ENCODE assay signal across 8 cellular contexts in genomic region chr11:568306-569259, GRCh38. TPM values are rescaled to one million over a fixed set of nuclear protein-coding genes. Genes with fewer than 3 reads are reported as not detected.
A peak's percentile ranks its signal among the peaks of the same experiment; 100 is the strongest.
DNase-seq lines count a peak whose midpoint lies in the region; ATAC-seq, FAIRE-seq and TF ChIP-seq lines count a peak whose summit lies in the region.

No MANE protein-coding gene starts in this region.

- peaks cover 35 to 59% (median 40%) of the 10 kb centered on the region in 10 experiments for H3K4me1 ChIP-seq in BLaER1 treated with 17β-estradiol and CSF1 and Interleukin-3, amounts not matched to agents 10 nM and 100 nM
- H3K4me1 ChIP-seq in HepG2 (ENCODE audit: insufficient read depth, low read length): peaks cover 70% of the 10 kb centered on the region

- H4K20me1 ChIP-seq in BLaER1 treated with 17β-estradiol and CSF1 and Interleukin-3, amounts not matched to agents 10 nM and 100 nM: peaks cover 0 to 43% (median 27%) of the 10 kb centered on the region in 11 experiments; a peak in 15 of 22 replicates
- H4K20me1 ChIP-seq in HepG2 (ENCODE audit: insufficient read depth, low read length): peaks cover 25% of the 10 kb centered on the region; the same call in 1 of the 2 replicates

- H3K36me3 ChIP-seq in BLaER1 treated with 17β-estradiol and CSF1 and Interleukin-3, amounts not matched to agents 10 nM and 100 nM: peaks cover 0 to 16% (median 0%) of the 10 kb centered on the region in 11 experiments; a peak in 6 of 22 replicates
- H3K36me3 ChIP-seq in HepG2 (replicated peaks in 1 of 2; ENCODE audit: control insufficient read depth in 1 of 2, insufficient read depth in 2 of 2, low read length in 2 of 2): peaks cover 0 to 2% of the 10 kb centered on the region in 2 experiments; a peak in 3 of 5 replicates

- H3K9ac ChIP-seq in BLaER1 treated with 17β-estradiol and CSF1 and Interleukin-3, amounts not matched to agents 10 nM and 100 nM: peak overlapping the region; percentile 87 to 98 (median 92)
- peak overlapping the region; percentile 86 for H3K9ac ChIP-seq in HepG2 (ENCODE audit: insufficient read depth, low read depth, low read length)

- TF ChIP-seq CTCF in HepG2 (CRISPR knock-in tag; IDR thresholded peaks at IDR 0.05): no peak

- H3K27me3 ChIP-seq in BLaER1 treated with 17β-estradiol and CSF1 and Interleukin-3, amounts not matched to agents 10 nM and 100 nM: peaks cover 0 to 12% (median 0%) of the 10 kb centered on the region in 11 experiments; a peak in 3 of 22 replicates
- no peaks in the 10 kb centered on the region; a peak in 2 of 5 replicates for H3K27me3 ChIP-seq in HepG2 (ENCODE audit: control insufficient read depth in 1 of 2, insufficient read depth in 2 of 2, low read length in 2 of 2)

- TF ChIP-seq EP300 in HepG2 (IDR thresholded peaks at IDR 0.05; ENCODE audit: low read depth in 2 of 2, low read length in 2 of 2) (no peak), HepG2 (CRISPR knock-in tag; IDR thresholded peaks at IDR 0.05; ENCODE audit: borderline replicate concordance) (no peak)

- peak; percentile 79 for FAIRE-seq in HepG2 (lab: Jason Lieb, UNC)

- no peaks in the 10 kb centered on the region for H3K9me3 ChIP-seq in BLaER1 treated with 17β-estradiol and CSF1 and Interleukin-3, amounts not matched to agents 10 nM and 100 nM (replicated peaks in 1 of 11)
- no peaks in the 10 kb centered on the region for H3K9me3 ChIP-seq in HepG2 (ENCODE audit: low read length)

- peak; percentile 81 for ATAC-seq in GM19328 (IDR thresholded peaks at IDR 0.05; ENCODE audit: unreplicated experiment)
- ATAC-seq in HG03460 (IDR thresholded peaks at IDR 0.05; ENCODE audit: unreplicated experiment): peak; percentile 90
- peak; percentile 83 for ATAC-seq in HepG2

- TF ChIP-seq RAD21 in HepG2 (CRISPR knock-in tag; IDR thresholded peaks at IDR 0.05): peak; percentile 52; the same call in 1 of the 2 replicates

- no TSS peak for BruUV-seq in HepG2 (replicated peaks; lab: Mats Ljungman, UMichigan)

- H3K27ac ChIP-seq in BLaER1 treated with 17β-estradiol and CSF1 and Interleukin-3, amounts not matched to agents 10 nM and 100 nM: peak overlapping the region; percentile 86 to 97 (median 91)
- peak overlapping the region; percentile 78 for H3K27ac ChIP-seq in HepG2 (ENCODE audit: extremely low read length, insufficient read depth, low read length)

- peak overlapping the region; percentile 74 to 93 (median 79) for H3K4me3 ChIP-seq in BLaER1 treated with 17β-estradiol and CSF1 and Interleukin-3, amounts not matched to agents 10 nM and 100 nM
- H3K4me3 ChIP-seq in HepG2 (replicated peaks in 1 of 3; ENCODE audit: insufficient read depth in 1 of 3, low read depth in 2 of 3, low read length in 3 of 3): peak overlapping the region; percentile 75 to 97 (median 96)

- DNase-seq in NCI-H524 treated with DMSO at 0.1 percent for 48 hours (lab: John Stamatoyannopoulos, UW): peak; percentile 53
- peak; percentile 95 for DNase-seq in activated CD4-positive, alpha-beta T cell treated with anti-CD3 and anti-CD28 coated beads for 48 hours
- DNase-seq in cortex of kidney (lab: John Stamatoyannopoulos, UW): peak; percentile 54
- DNase-seq in HepG2 (ENCODE audit: low spot score): peak; percentile 87
- peak; percentile 91 to 95 for DNase-seq in stimulated activated CD4-positive, alpha-beta T cell treated with anti-CD3 and anti-CD28 coated beads, Interleukin-2, amount 100 ng/mL, for 48 hours

- WGBS in HepG2 (ENCODE audit: low lambda C conversion rate): no CpG with 5 or more reads among the region's 129 CpGs

- H3K4me2 ChIP-seq in BLaER1 treated with 17β-estradiol and CSF1 and Interleukin-3, amounts not matched to agents 10 nM and 100 nM: peak overlapping the region; percentile 97 to 100 (median 99)
- H3K4me2 ChIP-seq in HepG2 (ENCODE audit: low read depth, low read length): peak overlapping the region; percentile 94

- in situ Hi-C loops in HepG2 (cut with HindIII; ENCODE audit: extremely low pct_ligation_motif_present, low pct_unique_long_range_greater_than_20kb): no loop called here

- H2AFZ ChIP-seq in HepG2 (ENCODE audit: low read length): no peak overlapping the region

- CTCF ChIA-PET in HepG2 (lab: Yijun Ruan, JAX; ENCODE audit: low intra/inter-chr PET ratio, low total read pairs): no interaction called here

- POLR2A ChIA-PET in HepG2 (lab: Yijun Ruan, JAX): interaction anchor here (0.7 to 2.9 kb wide), 9 partner anchors 7 to 251 kb away, joined by 3 to 18 read pairs (median 4); partner anchors contain the start of genes HRAS, LMNTD2 and RNH1

- no peak for TF ChIP-seq POLR2A in HepG2 (IDR thresholded peaks at IDR 0.05; ENCODE audit: insufficient read depth in 1 of 2, low read depth in 2 of 2, low read length in 2 of 2)

- H3K79me2 ChIP-seq in HepG2 (ENCODE audit: insufficient read depth, low read length): peaks cover 16% of the 10 kb centered on the region

- intact Hi-C loops in HepG2 (cut with micrococcal nuclease; ENCODE audit: unreplicated experiment): no loop called here

RNA-seq across cellular contexts. Expression of gene PHRF1, which starts 7.7 kb away (rescaled TPM):
- total RNA-seq in HepG2 (2016; rRNA removed; fragmentation: Illumina TruSeq; extraction: Trizol): 13.7 and 16.7 TPM in 2 replicates
- 7.4 and 7.9 TPM in 2 replicates for total RNA-seq in HepG2 (2016; cell fraction: cytosol; rRNA removed; fragmentation: Illumina TruSeq; extraction: Trizol; ENCODE audit: low read depth)
- total RNA-seq in HepG2 (2016; cell fraction: insoluble cytoplasmic fraction; rRNA removed; fragmentation: Illumina TruSeq; extraction: Trizol): 10.7 and 17.0 TPM in 2 replicates
- 5.1 and 6.1 TPM in 2 replicates for total RNA-seq in HepG2 (2016; cell fraction: membrane; rRNA removed; fragmentation: Illumina TruSeq; extraction: Trizol)
- total RNA-seq in HepG2 (2016; cell fraction: nucleus; rRNA removed; fragmentation: Illumina TruSeq; extraction: Trizol): 10.8 and 14.2 TPM in 2 replicates
- polyA plus RNA-seq in HepG2 (2011; rRNA removed): 8.2 and 11.2 TPM in 2 replicates
- 4.8 and 7.0 TPM in 2 replicates for polyA plus RNA-seq in HepG2 (2011; cell fraction: cytosol; rRNA removed)
- polyA plus RNA-seq in HepG2 (2011; cell fraction: nucleus; rRNA removed): 30.1 and 30.7 TPM in 2 replicates
- polyA plus RNA-seq in HepG2 (2012): 7.4 and 8.1 TPM in 2 replicates
- 1.6 and 1.8 TPM in 2 replicates for polyA plus RNA-seq in HepG2 (2016; cell fraction: cytosol; fragmentation: Illumina TruSeq; extraction: Trizol; ENCODE audit: low read depth)
- polyA plus RNA-seq in HepG2 (2016; cell fraction: insoluble cytoplasmic fraction; fragmentation: Illumina TruSeq; extraction: Trizol; ENCODE audit: low read depth): 10.7 and 13.7 TPM in 2 replicates
- 2.1 and 2.5 TPM in 2 replicates for polyA plus RNA-seq in HepG2 (2016; cell fraction: membrane; fragmentation: Illumina TruSeq; extraction: Trizol; ENCODE audit: low read depth)
- 25.7 and 27.7 TPM in 2 replicates for polyA plus RNA-seq in HepG2 (2016; cell fraction: nucleus; fragmentation: Illumina TruSeq; extraction: Trizol; ENCODE audit: insufficient read depth, low read depth)
- polyA minus RNA-seq in HepG2 (2011; rRNA and poly(A)+ RNA removed; ENCODE audit: low replicate concordance): 13.6 and 18.7 TPM in 2 replicates
- 7.8 and 7.9 TPM in 2 replicates for polyA minus RNA-seq in HepG2 (2011; cell fraction: cytosol; rRNA and poly(A)+ RNA removed)
- polyA minus RNA-seq in HepG2 (2011; cell fraction: nucleus; rRNA and poly(A)+ RNA removed): 17.4 and 19.9 TPM in 2 replicates

RNA-seq across cellular contexts. Expression of gene RASSF7, which starts 7.8 kb away (rescaled TPM):
- 13.1 and 20.2 TPM in 2 replicates for total RNA-seq in HepG2 (2016; rRNA removed; fragmentation: Illumina TruSeq; extraction: Trizol)
- total RNA-seq in HepG2 (2016; cell fraction: cytosol; rRNA removed; fragmentation: Illumina TruSeq; extraction: Trizol; ENCODE audit: low read depth): 5.4 and 5.7 TPM in 2 replicates
- total RNA-seq in HepG2 (2016; cell fraction: insoluble cytoplasmic fraction; rRNA removed; fragmentation: Illumina TruSeq; extraction: Trizol): 13.3 and 19.7 TPM in 2 replicates
- 10.8 and 11.9 TPM in 2 replicates for total RNA-seq in HepG2 (2016; cell fraction: membrane; rRNA removed; fragmentation: Illumina TruSeq; extraction: Trizol)
- 16.7 and 17.2 TPM in 2 replicates for total RNA-seq in HepG2 (2016; cell fraction: nucleus; rRNA removed; fragmentation: Illumina TruSeq; extraction: Trizol)
- 28.6 and 36.4 TPM in 2 replicates for polyA plus RNA-seq in HepG2 (2011; rRNA removed)
- 22.3 and 49.0 TPM in 2 replicates for polyA plus RNA-seq in HepG2 (2011; cell fraction: cytosol; rRNA removed)
- 139 and 165 TPM in 2 replicates for polyA plus RNA-seq in HepG2 (2011; cell fraction: nucleus; rRNA removed)
- 8.9 and 12.6 TPM in 2 replicates for polyA plus RNA-seq in HepG2 (2012)
- 4.7 and 6.0 TPM in 2 replicates for polyA plus RNA-seq in HepG2 (2016; cell fraction: cytosol; fragmentation: Illumina TruSeq; extraction: Trizol; ENCODE audit: low read depth)
- polyA plus RNA-seq in HepG2 (2016; cell fraction: insoluble cytoplasmic fraction; fragmentation: Illumina TruSeq; extraction: Trizol; ENCODE audit: low read depth): 12.3 and 15.9 TPM in 2 replicates
- 5.9 and 7.2 TPM in 2 replicates for polyA plus RNA-seq in HepG2 (2016; cell fraction: membrane; fragmentation: Illumina TruSeq; extraction: Trizol; ENCODE audit: low read depth)
- 32.6 and 40.7 TPM in 2 replicates for polyA plus RNA-seq in HepG2 (2016; cell fraction: nucleus; fragmentation: Illumina TruSeq; extraction: Trizol; ENCODE audit: insufficient read depth, low read depth)
- polyA minus RNA-seq in HepG2 (2011; rRNA and poly(A)+ RNA removed; ENCODE audit: low replicate concordance): 6.7 and 39.4 TPM in 2 replicates
- polyA minus RNA-seq in HepG2 (2011; cell fraction: cytosol; rRNA and poly(A)+ RNA removed): 10.4 and 10.9 TPM in 2 replicates
- 15.2 and 17.9 TPM in 2 replicates for polyA minus RNA-seq in HepG2 (2011; cell fraction: nucleus; rRNA and poly(A)+ RNA removed)

RNA-seq across cellular contexts. Expression of gene LMNTD2, which starts 8.0 kb away (rescaled TPM):
- 0.25 and 1.1 TPM in 2 replicates for total RNA-seq in HepG2 (2016; rRNA removed; fragmentation: Illumina TruSeq; extraction: Trizol)
- total RNA-seq in HepG2 (2016; cell fraction: cytosol; rRNA removed; fragmentation: Illumina TruSeq; extraction: Trizol; ENCODE audit: low read depth): 0.40 and 0.44 TPM in 2 replicates
- 0.45 and 1.1 TPM in 2 replicates for total RNA-seq in HepG2 (2016; cell fraction: insoluble cytoplasmic fraction; rRNA removed; fragmentation: Illumina TruSeq; extraction: Trizol)
- total RNA-seq in HepG2 (2016; cell fraction: membrane; rRNA removed; fragmentation: Illumina TruSeq; extraction: Trizol): 0.79 and 1.3 TPM in 2 replicates
- total RNA-seq in HepG2 (2016; cell fraction: nucleus; rRNA removed; fragmentation: Illumina TruSeq; extraction: Trizol): 1.3 and 1.7 TPM in 2 replicates
- 3.1 and 3.6 TPM in 2 replicates for polyA plus RNA-seq in HepG2 (2011; rRNA removed)
- polyA plus RNA-seq in HepG2 (2011; cell fraction: cytosol; rRNA removed): 1.1 and 2.2 TPM in 2 replicates
- 50.0 and 60.4 TPM in 2 replicates for polyA plus RNA-seq in HepG2 (2011; cell fraction: nucleus; rRNA removed)
- 1.3 and 1.4 TPM in 2 replicates for polyA plus RNA-seq in HepG2 (2012)
- polyA plus RNA-seq in HepG2 (2016; cell fraction: cytosol; fragmentation: Illumina TruSeq; extraction: Trizol; ENCODE audit: low read depth): 0.53 and 0.78 TPM in 2 replicates
- 0.42 and 0.68 TPM in 2 replicates for polyA plus RNA-seq in HepG2 (2016; cell fraction: insoluble cytoplasmic fraction; fragmentation: Illumina TruSeq; extraction: Trizol; ENCODE audit: low read depth)
- 0.96 and 1.2 TPM in 2 replicates for polyA plus RNA-seq in HepG2 (2016; cell fraction: membrane; fragmentation: Illumina TruSeq; extraction: Trizol; ENCODE audit: low read depth)
- 3.7 and 5.0 TPM in 2 replicates for polyA plus RNA-seq in HepG2 (2016; cell fraction: nucleus; fragmentation: Illumina TruSeq; extraction: Trizol; ENCODE audit: insufficient read depth, low read depth)
- 0.51 and 0.96 TPM in 2 replicates for polyA minus RNA-seq in HepG2 (2011; rRNA and poly(A)+ RNA removed; ENCODE audit: low replicate concordance)
- polyA minus RNA-seq in HepG2 (2011; cell fraction: cytosol; rRNA and poly(A)+ RNA removed): 0.88 and 1.4 TPM in 2 replicates
- 2.6 and 3.1 TPM in 2 replicates for polyA minus RNA-seq in HepG2 (2011; cell fraction: nucleus; rRNA and poly(A)+ RNA removed)

RNA-seq across cellular contexts. Expression of gene LRRC56, which starts 31.3 kb away (rescaled TPM):
- total RNA-seq in HepG2 (2016; rRNA removed; fragmentation: Illumina TruSeq; extraction: Trizol): 0.08 and 0.11 TPM in 2 replicates
- 0.10 TPM in 1 of 2 replicates, not detected in the other for total RNA-seq in HepG2 (2016; cell fraction: cytosol; rRNA removed; fragmentation: Illumina TruSeq; extraction: Trizol; ENCODE audit: low read depth)
- total RNA-seq in HepG2 (2016; cell fraction: insoluble cytoplasmic fraction; rRNA removed; fragmentation: Illumina TruSeq; extraction: Trizol): 0.09 TPM in 2 replicates
- total RNA-seq in HepG2 (2016; cell fraction: membrane; rRNA removed; fragmentation: Illumina TruSeq; extraction: Trizol): 0.06 and 0.07 TPM in 2 replicates
- not detected in 2 replicates for total RNA-seq in HepG2 (2016; cell fraction: nucleus; rRNA removed; fragmentation: Illumina TruSeq; extraction: Trizol)
- 0.29 and 0.46 TPM in 2 replicates for polyA plus RNA-seq in HepG2 (2011; rRNA removed)
- 0.21 and 0.22 TPM in 2 replicates for polyA plus RNA-seq in HepG2 (2011; cell fraction: cytosol; rRNA removed)
- polyA plus RNA-seq in HepG2 (2011; cell fraction: nucleus; rRNA removed): 3.4 and 3.8 TPM in 2 replicates
- polyA plus RNA-seq in HepG2 (2012): 0.34 and 0.59 TPM in 2 replicates
- 0.05 TPM in 1 of 2 replicates, not detected in the other for polyA plus RNA-seq in HepG2 (2016; cell fraction: cytosol; fragmentation: Illumina TruSeq; extraction: Trizol; ENCODE audit: low read depth)
- 0.19 TPM in 1 of 2 replicates, not detected in the other for polyA plus RNA-seq in HepG2 (2016; cell fraction: insoluble cytoplasmic fraction; fragmentation: Illumina TruSeq; extraction: Trizol; ENCODE audit: low read depth)
- polyA plus RNA-seq in HepG2 (2016; cell fraction: membrane; fragmentation: Illumina TruSeq; extraction: Trizol; ENCODE audit: low read depth): 0.10 TPM in 1 of 2 replicates, not detected in the other
- polyA plus RNA-seq in HepG2 (2016; cell fraction: nucleus; fragmentation: Illumina TruSeq; extraction: Trizol; ENCODE audit: insufficient read depth, low read depth): 0.37 and 0.44 TPM in 2 replicates
- 0.20 and 0.56 TPM in 2 replicates for polyA minus RNA-seq in HepG2 (2011; rRNA and poly(A)+ RNA removed; ENCODE audit: low replicate concordance)
- polyA minus RNA-seq in HepG2 (2011; cell fraction: cytosol; rRNA and poly(A)+ RNA removed): 0.30 TPM in 1 of 2 replicates, not detected in the other
- polyA minus RNA-seq in HepG2 (2011; cell fraction: nucleus; rRNA and poly(A)+ RNA removed): 0.37 and 0.64 TPM in 2 replicates

RNA-seq across cellular contexts. Expression of gene HRAS, which starts 33.2 kb away (rescaled TPM):
- 47.5 and 50.0 TPM in 2 replicates for total RNA-seq in HepG2 (2016; rRNA removed; fragmentation: Illumina TruSeq; extraction: Trizol)
- total RNA-seq in HepG2 (2016; cell fraction: cytosol; rRNA removed; fragmentation: Illumina TruSeq; extraction: Trizol; ENCODE audit: low read depth): 97.1 and 126 TPM in 2 replicates
- total RNA-seq in HepG2 (2016; cell fraction: insoluble cytoplasmic fraction; rRNA removed; fragmentation: Illumina TruSeq; extraction: Trizol): 35.7 and 53.4 TPM in 2 replicates
- 106 and 128 TPM in 2 replicates for total RNA-seq in HepG2 (2016; cell fraction: membrane; rRNA removed; fragmentation: Illumina TruSeq; extraction: Trizol)
- total RNA-seq in HepG2 (2016; cell fraction: nucleus; rRNA removed; fragmentation: Illumina TruSeq; extraction: Trizol): 23.1 and 23.7 TPM in 2 replicates
- 32.9 TPM in 2 replicates for polyA plus RNA-seq in HepG2 (2011; rRNA removed)
- polyA plus RNA-seq in HepG2 (2011; cell fraction: cytosol; rRNA removed): 29.5 and 42.1 TPM in 2 replicates
- polyA plus RNA-seq in HepG2 (2011; cell fraction: nucleus; rRNA removed): 62.4 and 65.1 TPM in 2 replicates
- 15.4 and 32.7 TPM in 2 replicates for polyA plus RNA-seq in HepG2 (2012)
- 120 and 151 TPM in 2 replicates for polyA plus RNA-seq in HepG2 (2016; cell fraction: cytosol; fragmentation: Illumina TruSeq; extraction: Trizol; ENCODE audit: low read depth)
- polyA plus RNA-seq in HepG2 (2016; cell fraction: insoluble cytoplasmic fraction; fragmentation: Illumina TruSeq; extraction: Trizol; ENCODE audit: low read depth): 33.8 and 38.7 TPM in 2 replicates
- polyA plus RNA-seq in HepG2 (2016; cell fraction: membrane; fragmentation: Illumina TruSeq; extraction: Trizol; ENCODE audit: low read depth): 96.2 and 121 TPM in 2 replicates
- polyA plus RNA-seq in HepG2 (2016; cell fraction: nucleus; fragmentation: Illumina TruSeq; extraction: Trizol; ENCODE audit: insufficient read depth, low read depth): 47.3 and 47.4 TPM in 2 replicates
- polyA minus RNA-seq in HepG2 (2011; rRNA and poly(A)+ RNA removed; ENCODE audit: low replicate concordance): 29.8 and 71.6 TPM in 2 replicates
- polyA minus RNA-seq in HepG2 (2011; cell fraction: cytosol; rRNA and poly(A)+ RNA removed): 8.5 and 9.0 TPM in 2 replicates
- polyA minus RNA-seq in HepG2 (2011; cell fraction: nucleus; rRNA and poly(A)+ RNA removed): 5.8 and 11.4 TPM in 2 replicates

Comparison
In these comparisons a context has a peak if more than half of its experiments do, and no peak if none do; other contexts are left out.
1. Peak in every context shown above with its lines: DNase-seq, ATAC-seq, H3K4me3 ChIP-seq and H3K27ac ChIP-seq.